9 cellular contexts compared by ENCODE assay signal in genomic region chr7:30322656-30323355, GRCh38. TPM values are rescaled to one million over a fixed set of nuclear protein-coding genes. Genes with fewer than 3 reads are reported as not detected.
A peak's percentile ranks its signal among the peaks of the same experiment; 100 is the strongest.
DNase-seq lines count a peak whose midpoint lies in the region; ATAC-seq and TF ChIP-seq lines count a peak whose summit lies in the region.
"Had no signal": no experiment of that assay in that cellular context is flagged by ENCODE, and none has a peak within 500 bp of the region (broad histone marks: within the 10 kb centered on the region; RNA-seq: fewer than 3 reads in every experiment).

No MANE protein-coding gene starts in this region.

- peaks cover 6 to 20% (median 11%) of the 10 kb centered on the region in 4 donors for H3K4me1 ChIP-seq in upper lobe of left lung

- peak; percentile 48 for ATAC-seq in GM21447 (IDR thresholded peaks at IDR 0.05; ENCODE audit: unreplicated experiment)
- ATAC-seq in esophagus mucosa, result peak; percentile 49
- ATAC-seq in upper lobe of left lung (ENCODE audit: low FRiP score in 2 of 2), result peak; percentile 42 to 49
- ATAC-seq: HCT116 had no signal

- DNase-seq in GM06990 (ENCODE audit: extremely low read depth, insufficient read length) (peak; percentile 50), HL-60 (ENCODE audit: low read depth in 1 of 2, low spot score in 1 of 2) (peak in 1 of 2 experiments; percentile 17), upper lobe of left lung (no peak), T1000 (lab: John Stamatoyannopoulos, UW) (no peak), NCI-H1092 treated with DMSO at 0.1 percent for 48 hours (lab: John Stamatoyannopoulos, UW) (no peak), nephron progenitor cell (no peak)

- no peaks in the 10 kb centered on the region for H3K27me3 Mint-ChIP-seq in nephron progenitor cell (ENCODE audit: low read depth, poor library complexity)

- H3K36me3 Mint-ChIP-seq in nephron progenitor cell (ENCODE audit: low read depth), result peaks cover 21% of the 10 kb centered on the region

- H3K36me3 ChIP-seq in GM06990 (ENCODE audit: control insufficient read depth, insufficient read depth, low read length) (no peaks in the 10 kb centered on the region), upper lobe of left lung (peaks cover 0 to 2% (median 0%) of the 10 kb centered on the region in 4 donors)

- H3K27me3 ChIP-seq in GM06990 (replicated peaks; ENCODE audit: control insufficient read depth, insufficient read depth, low read length) (no peaks in the 10 kb centered on the region), HL-60 (ENCODE audit: insufficient read depth, poor library complexity, severe bottlenecking) (no peaks in the 10 kb centered on the region), upper lobe of left lung (no peaks in the 10 kb centered on the region)

- no peak for TF ChIP-seq EP300 in upper lobe of left lung (IDR thresholded peaks at IDR 0.05)

- no peaks in the 10 kb centered on the region for H3K9me3 Mint-ChIP-seq in nephron progenitor cell

- H3K4me3 ChIP-seq in GM06990 (replicated peaks; ENCODE audit: low read depth, low read length), result peak overlapping the region; percentile 53
- H3K4me3 ChIP-seq in HL-60 (replicated peaks; ENCODE audit: insufficient read depth, low read length), result no peak overlapping the region; the same call in 1 of the 2 replicates
- H3K4me3 ChIP-seq in upper lobe of left lung, result no peak overlapping the region

- H3K9me3 ChIP-seq in upper lobe of left lung, result no peaks in the 10 kb centered on the region

- no peak for TF ChIP-seq POLR2A in upper lobe of left lung (IDR thresholded peaks at IDR 0.05)

- H3K4me1 Mint-ChIP-seq in nephron progenitor cell, result peaks cover 29% of the 10 kb centered on the region

- no peak for TF ChIP-seq CTCF in GM06990 (IDR thresholded peaks at IDR 0.05; ENCODE audit: insufficient read depth, low read length, poor library complexity, severe bottlenecking)
- TF ChIP-seq CTCF in HL-60 (IDR thresholded peaks at IDR 0.05; ENCODE audit: insufficient read depth, low read length), result no peak
- TF ChIP-seq CTCF in upper lobe of left lung (IDR thresholded peaks at IDR 0.05), result no peak
- no peak for TF ChIP-seq CTCF in nephron progenitor cell (IDR thresholded peaks at IDR 0.05)

- H3K27ac ChIP-seq in HL-60 (replicated peaks), result peak overlapping the region; percentile 82
- peak overlapping the region; percentile 43 to 71 (median 62) for H3K27ac ChIP-seq in upper lobe of left lung

- no peak overlapping the region for H3K27ac Mint-ChIP-seq in nephron progenitor cell

- 50 to 73% methylated on average over 2 of the region's 2 CpGs for WGBS in upper lobe of left lung, 2 donors

- no peak overlapping the region for H3K4me3 Mint-ChIP-seq in nephron progenitor cell

RNA-seq across cellular contexts. Expression of gene ZNRF2, which starts 38.4 kb away (rescaled TPM):
- total RNA-seq in esophagus mucosa (14.5 TPM), upper lobe of left lung (10 to 100 TPM; 20.2 to 44.1 (median 27.1) TPM)
